18 cellular contexts compared by ENCODE assay signal in the genomic region with DNA sequence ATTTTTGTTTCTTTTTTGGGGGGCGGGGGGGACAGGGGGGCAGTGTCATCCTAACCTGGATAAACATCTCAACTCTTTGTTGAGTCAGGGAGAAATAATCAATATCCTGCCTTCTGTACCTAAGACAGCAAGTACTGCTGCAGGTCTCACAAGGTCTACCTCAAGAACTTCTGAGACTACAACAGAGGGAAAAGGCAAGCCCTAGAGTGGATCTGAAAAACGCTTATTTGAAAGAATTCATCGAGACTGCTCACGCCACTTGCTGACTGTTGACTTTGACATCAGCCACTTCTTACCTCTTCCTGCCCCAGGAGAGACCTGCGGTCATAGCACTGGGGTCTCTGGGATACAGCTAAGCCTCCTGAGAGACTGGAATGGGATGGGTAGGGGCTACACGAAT. TPM values are rescaled to one million over a fixed set of nuclear protein-coding genes. Genes with fewer than 3 reads are reported as not detected.
DNase-seq lines count a peak whose midpoint lies in the region; ATAC-seq and TF ChIP-seq lines count a peak whose summit lies in the region.
"Had no signal": no experiment of that assay in that cellular context is flagged by ENCODE, and none has a peak within 500 bp of the region (broad histone marks: within the 10 kb centered on the region; RNA-seq: fewer than 3 reads in every experiment).

No MANE protein-coding gene starts in this region.

- H3K79me2 ChIP-seq in MM.1S (ENCODE audit: low read length) (peaks cover 96% of the 10 kb centered on the region), trophoblast cell (ENCODE audit: control insufficient read depth, insufficient read depth, low read length, poor library complexity) (peaks cover 39% of the 10 kb centered on the region)

- peak overlapping the region; percentile 25; the same call in 1 of the 2 replicates for H3K9ac ChIP-seq in MM.1S (ENCODE audit: low read length)
- H3K9ac ChIP-seq in trophoblast cell (ENCODE audit: low read length), result no peak overlapping the region

- WGBS in trophoblast cell (ENCODE audit: extremely low coverage, insufficient coverage, insufficient read length), result no CpG with 5 or more reads among the region's 6 CpGs

- H2AFZ ChIP-seq in MM.1S (ENCODE audit: low read length), result no peak overlapping the region
- no peak overlapping the region for H2AFZ ChIP-seq in trophoblast cell (ENCODE audit: insufficient read depth, low read length, poor library complexity)

- H3K4me1 ChIP-seq in CD8-positive, alpha-beta T cell (ENCODE audit: insufficient read depth, low read length), result peaks cover 30% of the 10 kb centered on the region
- H3K4me1 ChIP-seq in MM.1S (ENCODE audit: low read length) (peaks cover 38% of the 10 kb centered on the region), trophoblast cell (ENCODE audit: control insufficient read depth in 1 of 2, insufficient read depth in 2 of 2, low read length in 2 of 2) (peaks cover 9 to 15% of the 10 kb centered on the region in 2 experiments)
- peaks cover 19 to 21% of the 10 kb centered on the region in 2 donors for H3K4me1 ChIP-seq in naive thymus-derived CD4-positive, alpha-beta T cell (ENCODE audit: control insufficient read depth in 2 of 2, insufficient read depth in 2 of 2, low read length in 2 of 2)

- POLR2A ChIA-PET in CD8-positive, alpha-beta T cell (lab: Charles Lee), result interaction anchor here (7.6 kb wide), 1 partner anchor 8 kb away, joined by 27 read pairs; a partner anchor contains a TSS
- POLR2A ChIA-PET in naive thymus-derived CD4-positive, alpha-beta T cell (lab: Charles Lee), result interaction anchor here (11.3 kb wide), 1 partner anchor 8 kb away, joined by 87 read pairs; a partner anchor contains a TSS

- H3K23ac ChIP-seq in trophoblast cell (ENCODE audit: low read length), result no peak overlapping the region

- peaks cover 8% of the 10 kb centered on the region for H3K36me3 Mint-ChIP-seq in CD8-positive, alpha-beta T cell
- peaks cover 55% of the 10 kb centered on the region for H3K36me3 Mint-ChIP-seq in activated T-helper 17 cell treated with anti-CD3 and anti-CD28 coated beads, Interleukin-2, amount 50 U/mL, for 72 hours (ENCODE audit: low read depth)
- H3K36me3 Mint-ChIP-seq in naive thymus-derived CD4-positive, alpha-beta T cell, result peaks cover 0 to 4% (median 0%) of the 10 kb centered on the region in 5 donors

- ATAC-seq in CD8-positive, alpha-beta T cell, result no peak
- ATAC-seq in activated T-helper 17 cell treated with anti-CD3 and anti-CD28 coated beads, Interleukin-2, amount 50 U/mL, for 72 hours (replicated peaks), result no peak
- ATAC-seq in left lobe of liver, result no peak
- ATAC-seq in naive thymus-derived CD4-positive, alpha-beta T cell, result no peak
- ATAC-seq: HCT116 had no signal

- TF ChIP-seq CTCF in CD8-positive, alpha-beta T cell (IDR thresholded peaks at IDR 0.05), result no peak
- no peak for TF ChIP-seq CTCF in MM.1S (IDR thresholded peaks at IDR 0.05; ENCODE audit: low read length)

- no peaks in the 10 kb centered on the region for H3K36me3 ChIP-seq in CD8-positive, alpha-beta T cell (ENCODE audit: insufficient read depth, low read length)
- H3K36me3 ChIP-seq in MM.1S (replicated peaks; ENCODE audit: insufficient read depth, low read length), result no peaks in the 10 kb centered on the region
- peaks cover 0 to 3% of the 10 kb centered on the region in 2 experiments for H3K36me3 ChIP-seq in trophoblast cell (ENCODE audit: control insufficient read depth in 1 of 2, insufficient read depth in 2 of 2, low read length in 2 of 2)
- no peaks in the 10 kb centered on the region for H3K36me3 ChIP-seq in naive thymus-derived CD4-positive, alpha-beta T cell (ENCODE audit: control insufficient read depth in 2 of 3, insufficient read depth in 3 of 3, low read length in 3 of 3)

- H3K79me1 ChIP-seq in trophoblast cell (ENCODE audit: low read length), result no peaks in the 10 kb centered on the region

- no peaks in the 10 kb centered on the region for H3K27me3 ChIP-seq in CD8-positive, alpha-beta T cell (ENCODE audit: insufficient read depth, low read length)
- H3K27me3 ChIP-seq in MM.1S (replicated peaks; ENCODE audit: insufficient read depth, low read length), result no peaks in the 10 kb centered on the region
- H3K27me3 ChIP-seq in trophoblast cell (ENCODE audit: insufficient read depth, low read length), result no peaks in the 10 kb centered on the region
- no peaks in the 10 kb centered on the region for H3K27me3 ChIP-seq in naive thymus-derived CD4-positive, alpha-beta T cell (ENCODE audit: control insufficient read depth in 2 of 2, insufficient read depth in 2 of 2, low read length in 2 of 2)
- H3K27me3 ChIP-seq: BE2C had no signal

- H3K4me1 Mint-ChIP-seq in CD8-positive, alpha-beta T cell (ENCODE audit: low read depth), result peaks cover 80% of the 10 kb centered on the region
- H3K4me1 Mint-ChIP-seq in activated T-helper 17 cell treated with anti-CD3 and anti-CD28 coated beads, Interleukin-2, amount 50 U/mL, for 72 hours, result peaks cover 54% of the 10 kb centered on the region
- peaks cover 44 to 89% (median 74%) of the 10 kb centered on the region in 7 donors for H3K4me1 Mint-ChIP-seq in naive thymus-derived CD4-positive, alpha-beta T cell

- H2BK12ac ChIP-seq in trophoblast cell (ENCODE audit: low read length), result no peak overlapping the region

- H3K4me3 ChIP-seq in CD8-positive, alpha-beta T cell (ENCODE audit: low read depth, low read length), result no peak overlapping the region
- H3K4me3 ChIP-seq in MM.1S (ENCODE audit: low read length) (no peak overlapping the region), trophoblast cell (ENCODE audit: low read depth, low read length) (no peak overlapping the region)
- H3K4me3 ChIP-seq in naive thymus-derived CD4-positive, alpha-beta T cell (ENCODE audit: low read length), result no peak overlapping the region

- H4K8ac ChIP-seq in trophoblast cell (ENCODE audit: low read depth, low read length), result no peak overlapping the region

- H3K4me3 Mint-ChIP-seq in CD8-positive, alpha-beta T cell, result no peak overlapping the region
- peak overlapping the region; percentile 56 for H3K4me3 Mint-ChIP-seq in activated T-helper 17 cell treated with anti-CD3 and anti-CD28 coated beads, Interleukin-2, amount 50 U/mL, for 72 hours
- H3K4me3 Mint-ChIP-seq in naive thymus-derived CD4-positive, alpha-beta T cell, result no peak overlapping the region
- H3K4me3 Mint-ChIP-seq: HFFc6 had no signal

- peaks cover 35% of the 10 kb centered on the region for H3F3A ChIP-seq in MM.1S (ENCODE audit: insufficient read depth, low read length)

- CTCF ChIA-PET in CD8-positive, alpha-beta T cell (lab: Charles Lee), result no interaction called here
- CTCF ChIA-PET in naive thymus-derived CD4-positive, alpha-beta T cell (lab: Charles Lee), result no interaction called here

- no peak overlapping the region for H4K91ac ChIP-seq in trophoblast cell (ENCODE audit: low read depth, low read length)

- no peak overlapping the region for H3K27ac ChIP-seq in CD8-positive, alpha-beta T cell (ENCODE audit: low read depth, low read length)
- H3K27ac ChIP-seq in MM.1S (ENCODE audit: low read length), result peak overlapping the region; percentile 67; the same call in 1 of the 2 replicates
- H3K27ac ChIP-seq in trophoblast cell (ENCODE audit: low read depth, low read length), result no peak overlapping the region
- H3K27ac ChIP-seq in naive thymus-derived CD4-positive, alpha-beta T cell (ENCODE audit: low read depth, low read length), result no peak overlapping the region

- no peaks in the 10 kb centered on the region for H3K9me2 ChIP-seq in MM.1S (replicated peaks; ENCODE audit: insufficient read depth, low read length)

- no peak overlapping the region for H2AK5ac ChIP-seq in trophoblast cell (ENCODE audit: low read length)

- H4K20me1 ChIP-seq in MM.1S (ENCODE audit: insufficient read depth, low read length), result no peaks in the 10 kb centered on the region

- no peak overlapping the region for H2BK5ac ChIP-seq in trophoblast cell (ENCODE audit: low read depth, low read length, poor library complexity)

- H3K27ac Mint-ChIP-seq in CD8-positive, alpha-beta T cell, result peak overlapping the region; percentile 18
- peak overlapping the region; percentile 71 for H3K27ac Mint-ChIP-seq in activated T-helper 17 cell treated with anti-CD3 and anti-CD28 coated beads, Interleukin-2, amount 50 U/mL, for 72 hours
- H3K27ac Mint-ChIP-seq in naive thymus-derived CD4-positive, alpha-beta T cell, result peak overlapping the region in 2 of 9 donors; percentile 91 to 97
- H3K27ac Mint-ChIP-seq: CD4-positive, CD25-positive, alpha-beta regulatory T cell; HFFc6 had no signal

- H3K14ac ChIP-seq in trophoblast cell (ENCODE audit: low read length), result no peak overlapping the region

- intact Hi-C loops in CD8-positive, alpha-beta T cell (cut with DNase I, micrococcal nuclease), result no loop called here
- intact Hi-C loops in naive thymus-derived CD4-positive, alpha-beta T cell (cut with micrococcal nuclease), result no loop called here

- no peak for DNase-seq in CD8-positive, alpha-beta T cell
- peak; percentile 76 for DNase-seq in MM.1S
- DNase-seq in trophoblast cell, result no peak
- DNase-seq in left lobe of liver (ENCODE audit: low spot score), result no peak
- DNase-seq in naive thymus-derived CD4-positive, alpha-beta T cell, result no peak
- DNase-seq in NCI-H510A treated with DMSO at 0.1 percent for 48 hours (lab: John Stamatoyannopoulos, UW), result no peak
- DNase-seq: ACHN; BE2C; C1 segment of cervical spinal cord; CD4-positive, CD25-positive, alpha-beta regulatory T cell; COR-L47; DMS 273 treated with DMSO at 0.1 percent for 48 hours; GOT3; H7; HFFc6; KG1 had no signal

- no peaks in the 10 kb centered on the region for H3K27me3 Mint-ChIP-seq in CD8-positive, alpha-beta T cell (ENCODE audit: low read depth)
- no peaks in the 10 kb centered on the region for H3K27me3 Mint-ChIP-seq in activated T-helper 17 cell treated with anti-CD3 and anti-CD28 coated beads, Interleukin-2, amount 50 U/mL, for 72 hours
- no peaks in the 10 kb centered on the region for H3K27me3 Mint-ChIP-seq in naive thymus-derived CD4-positive, alpha-beta T cell
- H3K27me3 Mint-ChIP-seq: CD4-positive, CD25-positive, alpha-beta regulatory T cell had no signal

- peak overlapping the region; percentile 62 for H3K4me2 ChIP-seq in MM.1S (ENCODE audit: low read depth, low read length)
- no peak overlapping the region for H3K4me2 ChIP-seq in trophoblast cell (ENCODE audit: low read length)

- H4K12ac ChIP-seq in trophoblast cell (ENCODE audit: low read depth, low read length), result no peak overlapping the region

- peak overlapping the region; percentile 63 for H3K4ac ChIP-seq in trophoblast cell (ENCODE audit: low read depth, low read length)

- H3K9me3 Mint-ChIP-seq in CD8-positive, alpha-beta T cell, result no peaks in the 10 kb centered on the region
- H3K9me3 Mint-ChIP-seq in activated T-helper 17 cell treated with anti-CD3 and anti-CD28 coated beads, Interleukin-2, amount 50 U/mL, for 72 hours, result no peaks in the 10 kb centered on the region
- H3K9me3 Mint-ChIP-seq in naive thymus-derived CD4-positive, alpha-beta T cell, result no peaks in the 10 kb centered on the region
- H3K9me3 Mint-ChIP-seq: CD4-positive, CD25-positive, alpha-beta regulatory T cell; HFFc6 had no signal

- no peak overlapping the region for H2BK120ac ChIP-seq in trophoblast cell (ENCODE audit: insufficient read depth, low read length, poor library complexity)

- no peak overlapping the region for H3K18ac ChIP-seq in trophoblast cell (ENCODE audit: low read length)

- no peaks in the 10 kb centered on the region for H3K9me3 ChIP-seq in CD8-positive, alpha-beta T cell (ENCODE audit: low read length)
- H3K9me3 ChIP-seq in MM.1S (replicated peaks; ENCODE audit: insufficient read depth, low read length) (no peaks in the 10 kb centered on the region), trophoblast cell (ENCODE audit: insufficient read depth, low read depth, low read length) (no peaks in the 10 kb centered on the region)
- H3K9me3 ChIP-seq in naive thymus-derived CD4-positive, alpha-beta T cell (ENCODE audit: control insufficient read depth in 2 of 3, low read length in 3 of 3), result no peaks in the 10 kb centered on the region
- H3K9me3 ChIP-seq: BE2C had no signal

RNA-seq across cellular contexts. Expression of a gene that starts 8.4 kb away (rescaled TPM):
- total RNA-seq in CD8-positive, alpha-beta T cell, result 100 to 1,000 TPM in 1 of 2 experiments, 10 to 100 TPM in 1; 97.5 to 104 TPM
- 100 to 1,000 TPM; 303 to 319 TPM for total RNA-seq in activated T-helper 17 cell treated with anti-CD3 and anti-CD28 coated beads, Interleukin-2, amount 50 U/mL, for 72 hours
- 771 and 822 TPM in 2 replicates for polyA plus RNA-seq in trophoblast cell (2013)
- total RNA-seq in left lobe of liver, result 490 TPM
- total RNA-seq in naive thymus-derived CD4-positive, alpha-beta T cell, result 100 to 1,000 TPM; 127 to 231 (median 169) TPM
- 10 to 100 TPM; 42.8 to 71.8 TPM for polyA plus RNA-seq in naive thymus-derived CD4-positive, alpha-beta T cell

RNA-seq across cellular contexts. Expression of a gene that starts 8.7 kb away (rescaled TPM):
- total RNA-seq in CD8-positive, alpha-beta T cell, result 100 to 1,000 TPM; 216 to 246 TPM
- total RNA-seq in activated T-helper 17 cell treated with anti-CD3 and anti-CD28 coated beads, Interleukin-2, amount 50 U/mL, for 72 hours, result 100 to 1,000 TPM; 180 to 230 TPM
- polyA plus RNA-seq in trophoblast cell (2013), result 334 and 340 TPM in 2 replicates
- total RNA-seq in left lobe of liver, result 74.5 TPM
- 100 to 1,000 TPM; 189 to 340 (median 209) TPM for total RNA-seq in naive thymus-derived CD4-positive, alpha-beta T cell
- polyA plus RNA-seq in naive thymus-derived CD4-positive, alpha-beta T cell, result 100 to 1,000 TPM; 129 to 134 TPM

RNA-seq across cellular contexts. Expression of a gene that starts 49.0 kb away (rescaled TPM):
- 10 to 100 TPM; 20.6 to 22.5 TPM for total RNA-seq in CD8-positive, alpha-beta T cell
- total RNA-seq in activated T-helper 17 cell treated with anti-CD3 and anti-CD28 coated beads, Interleukin-2, amount 50 U/mL, for 72 hours, result 10 to 100 TPM; 26.1 to 33.1 TPM
- polyA plus RNA-seq in trophoblast cell (2013), result 20.0 and 20.1 TPM in 2 replicates
- total RNA-seq in left lobe of liver, result 27.6 TPM
- 10 to 100 TPM; 12.4 to 31.0 (median 22.1) TPM for total RNA-seq in naive thymus-derived CD4-positive, alpha-beta T cell
- 1 to 10 TPM; 6.2 to 7.2 TPM for polyA plus RNA-seq in naive thymus-derived CD4-positive, alpha-beta T cell
